In the genomic region with DNA sequence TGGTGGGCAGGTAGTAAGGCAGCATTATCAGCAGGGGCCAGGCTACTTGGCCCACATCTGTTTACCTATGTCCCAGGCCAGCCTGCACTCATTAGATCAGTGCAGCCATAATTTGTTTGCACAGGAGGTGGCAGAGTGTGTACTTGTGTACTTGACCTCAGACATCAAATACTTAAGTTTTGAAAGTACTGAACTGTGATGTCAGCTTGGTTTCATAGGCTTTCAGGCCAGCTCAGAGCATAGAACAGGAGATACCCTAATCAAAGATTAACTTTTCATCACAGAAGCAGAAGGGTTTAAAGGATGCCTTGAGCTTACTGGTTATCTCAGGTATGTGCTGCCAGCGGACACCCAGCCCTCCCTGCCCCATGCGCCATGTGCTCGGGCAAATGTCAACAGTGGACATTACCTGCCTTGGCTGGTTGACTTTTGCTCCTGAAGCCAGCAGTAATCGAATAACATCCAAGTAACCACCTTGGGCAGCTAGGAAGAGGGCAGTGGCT, we compare ENCODE assay signal across 13 cellular contexts. TPM values are rescaled to one million over a fixed set of nuclear protein-coding genes. Genes with fewer than 3 reads are reported as not detected.
A peak's percentile ranks its signal among the peaks of the same experiment; 100 is the strongest.
DNase-seq lines count a peak whose midpoint lies in the region; ATAC-seq, FAIRE-seq and TF ChIP-seq lines count a peak whose summit lies in the region.
"Had no signal": no experiment of that assay in that cellular context is flagged by ENCODE, and none has a peak within 500 bp of the region (broad histone marks: within the 10 kb centered on the region; RNA-seq: fewer than 3 reads in every experiment).

No MANE protein-coding gene starts in this region.

- ATAC-seq in GM21367 (IDR thresholded peaks at IDR 0.05; ENCODE audit: unreplicated experiment): peak; percentile 56
- ATAC-seq in HG03469 (IDR thresholded peaks at IDR 0.05; ENCODE audit: unreplicated experiment): peak; percentile 62
- ATAC-seq in GM12878: peak; percentile 95
- ATAC-seq: stimulated activated memory B cell treated with anti-CD40 and anti-IgM and Interleukin-4, amounts not matched to agents 10 μg/mL and 1 μg/mL and 100 μg/mL, for 72 hours had no signal

- POLR2A ChIA-PET in GM12878 (lab: Charles Lee): interaction anchor here (3.6 kb wide), 1 partner anchor 12 kb away, joined by 24 read pairs; no protein-coding TSS in a partner anchor
- POLR2A ChIA-PET in CD4-positive, alpha-beta memory T cell (lab: Charles Lee; ENCODE audit: partially characterized antibody): no interaction called here

- no peaks in the 10 kb centered on the region for H3K9me3 ChIP-seq in GM12878 (replicated peaks; ENCODE audit: control insufficient read depth, insufficient read depth, low read length)
- H3K9me3 ChIP-seq in CD4-positive, alpha-beta memory T cell (ENCODE audit: control insufficient read depth in 1 of 2, low read length in 2 of 2): no peaks in the 10 kb centered on the region

- H3K4me2 ChIP-seq in GM12878 (ENCODE audit: control insufficient read depth, insufficient read depth): no peak overlapping the region

- H3K27ac ChIP-seq in GM12878 (ENCODE audit: control insufficient read depth, insufficient read depth): no peak overlapping the region
- H3K27ac ChIP-seq in CD4-positive, alpha-beta memory T cell (ENCODE audit: low read depth, low read length): no peak overlapping the region
- H3K27ac ChIP-seq: SK-N-MC had no signal

- no TSS peak for BruUV-seq in GM12878 (replicated peaks; lab: Mats Ljungman, UMichigan)

- RAD21 ChIA-PET in GM12878 (lab: Charles Lee; ENCODE audit: unreplicated experiment): interaction anchor here (0.8 to 9.7 kb wide), 9 partner anchors 9 to 208 kb away, joined by 3 to 148 read pairs (median 4); no protein-coding TSS in a partner anchor

- H3K9ac ChIP-seq in GM12878 (ENCODE audit: control insufficient read depth, insufficient read depth, low read length): no peak overlapping the region

- H3K9me3 Mint-ChIP-seq in CD4-positive, alpha-beta memory T cell: no peaks in the 10 kb centered on the region
- H3K9me3 Mint-ChIP-seq: activated naive CD4-positive, alpha-beta T cell treated with anti-CD3 and anti-CD28 coated beads, Interleukin-2, amount 10 ng/mL, durations not matched to agents 7 days and 5 days; stimulated activated memory B cell treated with anti-CD40 and anti-IgM and Interleukin-4, amounts not matched to agents 10 μg/mL and 1 μg/mL and 100 μg/mL, for 72 hours had no signal

- no peak overlapping the region for H3K4me3 ChIP-seq in GM12878
- H3K4me3 ChIP-seq in CD4-positive, alpha-beta memory T cell (ENCODE audit: low read length in 2 of 2): no peak overlapping the region
- H3K4me3 ChIP-seq: SK-N-MC had no signal

- no peaks in the 10 kb centered on the region for H3K36me3 Mint-ChIP-seq in CD4-positive, alpha-beta memory T cell
- H3K36me3 Mint-ChIP-seq: activated naive CD4-positive, alpha-beta T cell treated with anti-CD3 and anti-CD28 coated beads, Interleukin-2, amount 10 ng/mL, durations not matched to agents 7 days and 5 days; stimulated activated memory B cell treated with anti-CD40 and anti-IgM and Interleukin-4, amounts not matched to agents 10 μg/mL and 1 μg/mL and 100 μg/mL, for 72 hours had no signal

- no peak for TF ChIP-seq EP300 in GM12878 (IDR thresholded peaks at IDR 0.05; ENCODE audit: borderline replicate concordance in 1 of 2, control insufficient read depth in 1 of 2, low read depth in 2 of 2, low read length in 2 of 2)

- H3K4me1 ChIP-seq in GM12878 (ENCODE audit: control insufficient read depth, insufficient read depth, low read length): no peaks in the 10 kb centered on the region
- H3K4me1 ChIP-seq in CD4-positive, alpha-beta memory T cell (ENCODE audit: insufficient read depth, low read length): no peaks in the 10 kb centered on the region

- H3K4me3 Mint-ChIP-seq in CD4-positive, alpha-beta memory T cell: no peak overlapping the region
- H3K4me3 Mint-ChIP-seq: activated naive CD4-positive, alpha-beta T cell treated with anti-CD3 and anti-CD28 coated beads, Interleukin-2, amount 10 ng/mL, durations not matched to agents 7 days and 5 days; stimulated activated memory B cell treated with anti-CD40 and anti-IgM and Interleukin-4, amounts not matched to agents 10 μg/mL and 1 μg/mL and 100 μg/mL, for 72 hours had no signal

- no peaks in the 10 kb centered on the region for H3K79me2 ChIP-seq in GM12878 (ENCODE audit: control insufficient read depth, insufficient read depth, low read length)

- no peaks in the 10 kb centered on the region for H4K20me1 ChIP-seq in GM12878 (ENCODE audit: control insufficient read depth, insufficient read depth)

- WGBS in GM12878 (ENCODE audit: insufficient coverage, insufficient replicate concordance, low lambda C conversion rate, missing lambda C conversion rate): 52% methylated on average over 4 of the region's 4 CpGs

- no peaks in the 10 kb centered on the region for H3K27me3 ChIP-seq in GM12878 (replicated peaks in 1 of 2; ENCODE audit: control insufficient read depth in 2 of 2, insufficient read depth in 2 of 2, low read length in 1 of 2)
- H3K27me3 ChIP-seq in CD4-positive, alpha-beta memory T cell (ENCODE audit: insufficient read depth, low read length): no peaks in the 10 kb centered on the region

- no peak for TF ChIP-seq POLR2A in GM12878 (IDR thresholded peaks at IDR 0.05; ENCODE audit: low read depth, low read length)

- H3K4me1 Mint-ChIP-seq in CD4-positive, alpha-beta memory T cell: peaks cover 0 to 4% (median under 1%) of the 10 kb centered on the region in 4 donors
- H3K4me1 Mint-ChIP-seq: stimulated activated memory B cell treated with anti-CD40 and anti-IgM and Interleukin-4, amounts not matched to agents 10 μg/mL and 1 μg/mL and 100 μg/mL, for 72 hours had no signal

- peak in 2 of 3 experiments; percentile 14 to 47; a peak in 2 of 6 replicates for TF ChIP-seq CTCF in GM12878 (IDR thresholded peaks at IDR 0.05 in 2 of 3, conservative IDR thresholded peaks at IDR 0.05 in 1 of 3; ENCODE audit: control insufficient read depth in 2 of 3, extremely low read depth in 1 of 3, insufficient read depth in 1 of 3, low read depth in 3 of 3, low read length in 3 of 3)

- SMC1A ChIA-PET in GM12878 (lab: Charles Lee; ENCODE audit: uncharacterized antibody, unreplicated experiment): interaction anchor here (0.7 to 12.4 kb wide), 19 partner anchors 8 to 430 kb away, joined by 3 to 167 read pairs (median 4); a partner anchor contains a TSS

- H3K36me3 ChIP-seq in GM12878 (ENCODE audit: control insufficient read depth in 2 of 2, insufficient read depth in 2 of 2, low read length in 1 of 2): no peaks in the 10 kb centered on the region
- H3K36me3 ChIP-seq in CD4-positive, alpha-beta memory T cell (ENCODE audit: insufficient read depth, low read length): no peaks in the 10 kb centered on the region

- DNase-seq in DMS79 treated with DMSO at 0.1 percent for 48 hours (lab: John Stamatoyannopoulos, UW) (peak; percentile 60), GM12878 (ENCODE audit: low read depth, low spot score) (peak; percentile 45), SIG-M5 treated with dmso at 0.1 percent for 504 hours (lab: John Stamatoyannopoulos, UW; ENCODE audit: unreplicated experiment) (no peak), amniotic stem cell (lab: John Stamatoyannopoulos, UW) (no peak)
- no peak for DNase-seq in CD4-positive, alpha-beta memory T cell
- no peak for DNase-seq in stimulated activated naive CD4-positive, alpha-beta T cell treated with Interleukin-2 at 50 U/mL for 16 hours (lab: John Stamatoyannopoulos, UW)
- DNase-seq: activated naive CD4-positive, alpha-beta T cell treated with anti-CD3 and anti-CD28 coated beads, Interleukin-2, amount 10 ng/mL, durations not matched to agents 7 days and 5 days; nucleus accumbens had no signal

- peak; percentile 54; the same call in 1 of the 2 replicates for TF ChIP-seq RAD21 in GM12878 (IDR thresholded peaks at IDR 0.05; ENCODE audit: insufficient read depth, low read depth, low read length)

- FAIRE-seq in GM12878 (lab: Jason Lieb, UNC): peak; percentile 89

- H3K27ac Mint-ChIP-seq in CD4-positive, alpha-beta memory T cell: peak overlapping the region in 1 of 7 donors; percentile 2
- H3K27ac Mint-ChIP-seq: activated naive CD4-positive, alpha-beta T cell treated with anti-CD3 and anti-CD28 coated beads, Interleukin-2, amount 10 ng/mL, durations not matched to agents 7 days and 5 days; stimulated activated memory B cell treated with anti-CD40 and anti-IgM and Interleukin-4, amounts not matched to agents 10 μg/mL and 1 μg/mL and 100 μg/mL, for 72 hours had no signal

- in situ Hi-C loops in GM12878 (cut with MboI): loop anchor here (5.0 to 10.0 kb wide), 2 partner anchors 73 to 495 kb away; no protein-coding TSS in a partner anchor

- no peak overlapping the region for H2AFZ ChIP-seq in GM12878 (ENCODE audit: control insufficient read depth, low read depth, low read length)

- peaks cover 0 to under 1% of the 10 kb centered on the region in 2 donors for H3K27me3 Mint-ChIP-seq in CD4-positive, alpha-beta memory T cell
- H3K27me3 Mint-ChIP-seq: stimulated activated memory B cell treated with anti-CD40 and anti-IgM and Interleukin-4, amounts not matched to agents 10 μg/mL and 1 μg/mL and 100 μg/mL, for 72 hours had no signal

- CTCF ChIA-PET in GM12878 (lab: Yijun Ruan, JAX): interaction anchor here (0.6 to 13.7 kb wide), 11 partner anchors 8 to 181 kb away, joined by 3 to 233 read pairs (median 3); no protein-coding TSS in a partner anchor
- CTCF ChIA-PET in CD4-positive, alpha-beta memory T cell (lab: Charles Lee; ENCODE audit: partially characterized antibody): interaction anchor here (1.1 to 2.1 kb wide), 4 partner anchors 11 to 289 kb away, joined by 3 to 10 read pairs (median 4); no protein-coding TSS in a partner anchor

- intact Hi-C loops in GM12878 (cut with micrococcal nuclease; ENCODE audit: unreplicated experiment): loop anchor here (2.0 to 10.0 kb wide), 2 partner anchors 53 to 385 kb away; a partner anchor contains a TSS
- intact Hi-C loops in CD4-positive, alpha-beta memory T cell (cut with micrococcal nuclease): no loop called here

RNA-seq across cellular contexts. Expression of a gene that starts 33.2 kb away (rescaled TPM):
- 1.8 and 2.9 TPM in 2 replicates for total RNA-seq in GM12878 (2013; cell fraction: nucleolus; rRNA removed)
- 0.98 and 1.3 TPM in 2 replicates for total RNA-seq in GM12878 (2014; rRNA removed)
- total RNA-seq in GM12878 (2014; rRNA removed; fragmentation: Illumina TruSeq; extraction: Trizol): 1.6 TPM in 2 replicates
- 1.4 and 1.7 TPM in 2 replicates for total RNA-seq in GM12878 (2021)
- 0.18 TPM for polyA plus RNA-seq in GM12878 (2011; ENCODE audit: low read depth)
- polyA plus RNA-seq in GM12878 (2011; rRNA removed): 9.2 and 15.1 TPM in 2 replicates
- 4.4 and 6.0 TPM in 2 replicates for polyA plus RNA-seq in GM12878 (2011; cell fraction: cytosol; rRNA removed)
- polyA plus RNA-seq in GM12878 (2011; cell fraction: nucleus; rRNA removed): 4.7 and 5.0 TPM in 2 replicates
- polyA plus RNA-seq in GM12878 (2012): 0.32 and 0.37 TPM in 2 replicates
- polyA plus RNA-seq in GM12878 (2014; fragmentation: Illumina TruSeq; extraction: Trizol): 2.4 and 3.5 TPM in 2 replicates
- under 1 TPM; 0.53 to 0.62 TPM for polyA plus RNA-seq in GM12878 (2014; fragmentation: Nextera tagmentation; extraction: Ambion mirVana)
- polyA plus RNA-seq in GM12878 (2014; rRNA removed): 1.2 and 2.5 TPM in 2 replicates
- 1 to 10 TPM; 1.6 TPM for polyA plus RNA-seq in GM12878 (2016; fragmentation: Nextera tagmentation; extraction: Ambion mirVana)
- polyA minus RNA-seq in GM12878 (2011; rRNA and poly(A)+ RNA removed): 3.4 and 4.3 TPM in 2 replicates
- polyA minus RNA-seq in GM12878 (2011; cell fraction: cytosol; rRNA and poly(A)+ RNA removed): 3.2 and 4.4 TPM in 2 replicates
- polyA minus RNA-seq in GM12878 (2011; cell fraction: nucleus; rRNA and poly(A)+ RNA removed): 3.1 and 6.1 TPM in 2 replicates
- total RNA-seq in CD4-positive, alpha-beta memory T cell: not detected
- polyA plus RNA-seq in CD4-positive, alpha-beta memory T cell: 1 to 10 TPM in 1 of 2 donors, under 1 TPM in 1; 0.91 to 1.3 TPM
- total RNA-seq: HT1080 had no signal

RNA-seq across cellular contexts. Expression of a gene that starts 43.2 kb away (rescaled TPM):
- 177 TPM in 2 replicates for total RNA-seq in GM12878 (2013; cell fraction: nucleolus; rRNA removed)
- total RNA-seq in GM12878 (2014; rRNA removed): 18.9 and 24.0 TPM in 2 replicates
- total RNA-seq in GM12878 (2014; rRNA removed; fragmentation: Illumina TruSeq; extraction: Trizol): 19.9 and 21.1 TPM in 2 replicates
- total RNA-seq in GM12878 (2021): 22.9 and 25.5 TPM in 2 replicates
- 8.6 TPM for polyA plus RNA-seq in GM12878 (2011; ENCODE audit: low read depth)
- polyA plus RNA-seq in GM12878 (2011; rRNA removed): 38.3 and 45.2 TPM in 2 replicates
- polyA plus RNA-seq in GM12878 (2011; cell fraction: cytosol; rRNA removed): 52.8 and 53.1 TPM in 2 replicates
- 114 and 152 TPM in 2 replicates for polyA plus RNA-seq in GM12878 (2011; cell fraction: nucleus; rRNA removed)
- 12.9 and 20.2 TPM in 2 replicates for polyA plus RNA-seq in GM12878 (2012)
- 17.4 and 21.1 TPM in 2 replicates for polyA plus RNA-seq in GM12878 (2014; fragmentation: Illumina TruSeq; extraction: Trizol)
- 10 to 100 TPM; 10.1 to 11.0 TPM for polyA plus RNA-seq in GM12878 (2014; fragmentation: Nextera tagmentation; extraction: Ambion mirVana)
- polyA plus RNA-seq in GM12878 (2014; rRNA removed): 15.8 and 19.0 TPM in 2 replicates
- polyA plus RNA-seq in GM12878 (2016; fragmentation: Nextera tagmentation; extraction: Ambion mirVana): 10 to 100 TPM; 20.6 to 24.4 TPM
- 106 and 135 TPM in 2 replicates for polyA minus RNA-seq in GM12878 (2011; rRNA and poly(A)+ RNA removed)
- polyA minus RNA-seq in GM12878 (2011; cell fraction: cytosol; rRNA and poly(A)+ RNA removed): 26.2 and 31.5 TPM in 2 replicates
- 98.8 and 143 TPM in 2 replicates for polyA minus RNA-seq in GM12878 (2011; cell fraction: nucleus; rRNA and poly(A)+ RNA removed)
- 10 to 100 TPM; 62.9 to 64.5 TPM for total RNA-seq in CD4-positive, alpha-beta memory T cell
- 10 to 100 TPM; 14.0 to 21.9 TPM for polyA plus RNA-seq in CD4-positive, alpha-beta memory T cell

RNA-seq across cellular contexts. Expression of a gene that starts 59.8 kb away (rescaled TPM):
- 0.17 and 0.71 TPM in 2 replicates for total RNA-seq in GM12878 (2013; cell fraction: nucleolus; rRNA removed)
- total RNA-seq in GM12878 (2014; rRNA removed) (2.0 and 2.9 TPM in 2 replicates), GM12878 (2014; rRNA removed; fragmentation: Illumina TruSeq; extraction: Trizol) (5.4 and 6.5 TPM in 2 replicates), GM12878 (2021) (4.5 and 5.7 TPM in 2 replicates)
- 0.12 TPM for polyA plus RNA-seq in GM12878 (2011; ENCODE audit: low read depth)
- polyA plus RNA-seq in GM12878 (2011; rRNA removed) (0.37 and 0.50 TPM in 2 replicates), GM12878 (2014; fragmentation: Illumina TruSeq; extraction: Trizol) (5.8 and 11.7 TPM in 2 replicates), GM12878 (2014; fragmentation: Nextera tagmentation; extraction: Ambion mirVana) (1 to 10 TPM; 4.4 to 5.1 TPM), GM12878 (2014; rRNA removed) (2.2 and 3.3 TPM in 2 replicates), GM12878 (2016; fragmentation: Nextera tagmentation; extraction: Ambion mirVana) (1 to 10 TPM; 6.2 to 6.3 TPM)
- polyA plus RNA-seq in GM12878 (2011; cell fraction: cytosol; rRNA removed): 0.15 and 0.16 TPM in 2 replicates
- polyA plus RNA-seq in GM12878 (2011; cell fraction: nucleus; rRNA removed): 0.48 and 0.58 TPM in 2 replicates
- polyA plus RNA-seq in GM12878 (2012): 0.15 and 0.51 TPM in 2 replicates
- 0.29 and 0.31 TPM in 2 replicates for polyA minus RNA-seq in GM12878 (2011; rRNA and poly(A)+ RNA removed)
- polyA minus RNA-seq in GM12878 (2011; cell fraction: cytosol; rRNA and poly(A)+ RNA removed): 0.27 and 0.31 TPM in 2 replicates
- 0.36 and 0.38 TPM in 2 replicates for polyA minus RNA-seq in GM12878 (2011; cell fraction: nucleus; rRNA and poly(A)+ RNA removed)
- not detected for total RNA-seq in CD4-positive, alpha-beta memory T cell
- polyA plus RNA-seq in CD4-positive, alpha-beta memory T cell: not detected

Comparison
In these comparisons a context has a peak if more than half of its experiments do, and no peak if none do; other contexts are left out.
1. DNase-seq: peak in DMS79 treated with DMSO at 0.1 percent for 48 hours (single experiment) and GM12878 (single experiment); none in CD4-positive, alpha-beta memory T cell (0 of 5), SIG-M5 treated with dmso at 0.1 percent for 504 hours (single experiment), stimulated activated naive CD4-positive, alpha-beta T cell treated with Interleukin-2 at 50 U/mL for 16 hours (single experiment) and amniotic stem cell (single experiment).
2. Peak in every context shown above with its lines, with median percentiles within 50 percentile points of each other: ATAC-seq.